In genomic region chr7:2956526-2957368, GRCh38 we compare ENCODE assay signal across 9 cellular contexts.
DNase-seq lines count a peak whose midpoint lies in the region; ATAC-seq and TF ChIP-seq lines count a peak whose summit lies in the region.
"Had no signal": no experiment of that assay in that cellular context is flagged by ENCODE, and none has a peak within 500 bp of the region (broad histone marks: within the 10 kb centered on the region; RNA-seq: fewer than 3 reads in every experiment).

No MANE protein-coding gene starts in this region.

- peak; percentile 86 for ATAC-seq in activated CD4-positive, alpha-beta T cell treated with anti-CD3 and anti-CD28 coated beads for 36 hours
- no peak for ATAC-seq in HG03045 (IDR thresholded peaks at IDR 0.05; ENCODE audit: unreplicated experiment)
- ATAC-seq in GM19452 (IDR thresholded peaks at IDR 0.05; ENCODE audit: unreplicated experiment): no peak

- TF ChIP-seq CTCF in progenitor cell of endocrine pancreas (IDR thresholded peaks at IDR 0.05; ENCODE audit: unreplicated experiment): no peak

- H3K4me1 Mint-ChIP-seq in activated CD4-positive, alpha-beta T cell treated with anti-CD3 and anti-CD28 coated beads for 36 hours: peaks cover 73% of the 10 kb centered on the region
- no peaks in the 10 kb centered on the region for H3K4me1 Mint-ChIP-seq in progenitor cell of endocrine pancreas (ENCODE audit: low read depth)

- H3K4me3 Mint-ChIP-seq in activated CD4-positive, alpha-beta T cell treated with anti-CD3 and anti-CD28 coated beads for 36 hours: peak overlapping the region; percentile 38
- H3K4me3 Mint-ChIP-seq in progenitor cell of endocrine pancreas (ENCODE audit: low read depth): no peak overlapping the region
- H3K4me3 Mint-ChIP-seq: B cell had no signal

- POLR2A ChIA-PET in activated CD4-positive, alpha-beta T cell treated with anti-CD3 and anti-CD28 coated beads for 36 hours (lab: Charles Lee): interaction anchor here (0.7 to 1.1 kb wide), 4 partner anchors 9 to 106 kb away, joined by 3 read pairs; no protein-coding TSS in a partner anchor

- no peaks in the 10 kb centered on the region for H3K9me3 Mint-ChIP-seq in activated CD4-positive, alpha-beta T cell treated with anti-CD3 and anti-CD28 coated beads for 36 hours (ENCODE audit: low read depth)
- no peaks in the 10 kb centered on the region for H3K9me3 Mint-ChIP-seq in progenitor cell of endocrine pancreas (ENCODE audit: low read depth)

- peaks cover 73% of the 10 kb centered on the region for H3K36me3 Mint-ChIP-seq in activated CD4-positive, alpha-beta T cell treated with anti-CD3 and anti-CD28 coated beads for 36 hours (ENCODE audit: low read depth)
- H3K36me3 Mint-ChIP-seq in progenitor cell of endocrine pancreas (ENCODE audit: insufficient read depth): no peaks in the 10 kb centered on the region

- H3K27me3 Mint-ChIP-seq in activated CD4-positive, alpha-beta T cell treated with anti-CD3 and anti-CD28 coated beads for 36 hours: no peaks in the 10 kb centered on the region
- no peaks in the 10 kb centered on the region for H3K27me3 Mint-ChIP-seq in progenitor cell of endocrine pancreas
- H3K27me3 Mint-ChIP-seq: B cell had no signal

- DNase-seq in activated CD4-positive, alpha-beta T cell treated with anti-CD3 and anti-CD28 coated beads for 36 hours: peak; percentile 80
- DNase-seq in activated CD4-positive, alpha-beta T cell treated with anti-CD3 and anti-CD28 coated beads, Interleukin-2, amount 50 U/mL, for 1 hour: no peak
- DNase-seq in activated CD8-positive, alpha-beta memory T cell treated with anti-CD3 and anti-CD28 coated beads for 24 hours: peak; percentile 79
- DNase-seq in glomerular endothelial cell (ENCODE audit: extremely low read depth, low read depth, low spot score): peak; percentile 25
- DNase-seq in stromal cell of bone marrow (ENCODE audit: low read depth): peak; percentile 25
- no peak for DNase-seq in progenitor cell of endocrine pancreas (ENCODE audit: low spot score, unreplicated experiment)

- peak overlapping the region; percentile 83 for H3K27ac Mint-ChIP-seq in activated CD4-positive, alpha-beta T cell treated with anti-CD3 and anti-CD28 coated beads for 36 hours
- H3K27ac Mint-ChIP-seq in progenitor cell of endocrine pancreas: no peak overlapping the region

- CTCF ChIA-PET in activated CD4-positive, alpha-beta T cell treated with anti-CD3 and anti-CD28 coated beads for 36 hours (lab: Charles Lee): interaction anchor here (0.5 to 1.3 kb wide), 3 partner anchors 19 to 85 kb away, joined by 3 to 7 read pairs (median 3); no protein-coding TSS in a partner anchor

- intact Hi-C loops in activated CD4-positive, alpha-beta T cell treated with anti-CD3 and anti-CD28 coated beads for 36 hours (cut with DNase I, micrococcal nuclease): loop anchor here (1.0 to 10.0 kb wide), 4 partner anchors 22 to 92 kb away; no protein-coding TSS in a partner anchor

Comparison
In these comparisons a context has a peak if more than half of its experiments do, and no peak if none do; other contexts are left out.
1. DNase-seq: peak in activated CD4-positive, alpha-beta T cell treated with anti-CD3 and anti-CD28 coated beads for 36 hours (single experiment), activated CD8-positive, alpha-beta memory T cell treated with anti-CD3 and anti-CD28 coated beads for 24 hours (single experiment), glomerular endothelial cell (single experiment) and stromal cell of bone marrow (single experiment); none in activated CD4-positive, alpha-beta T cell treated with anti-CD3 and anti-CD28 coated beads, Interleukin-2, amount 50 U/mL, for 1 hour (single experiment) and progenitor cell of endocrine pancreas (single experiment).